In genomic region chr13:100470841-100471505, GRCh38 we compare ENCODE assay signal across 25 cellular contexts.
DNase-seq lines count a peak whose midpoint lies in the region; ATAC-seq and TF ChIP-seq lines count a peak whose summit lies in the region.
"Had no signal": no experiment of that assay in that cellular context is flagged by ENCODE, and none has a peak within 500 bp of the region (broad histone marks: within the 10 kb centered on the region; RNA-seq: fewer than 3 reads in every experiment).

No MANE protein-coding gene starts in this region.

- intact Hi-C loops in activated CD4-positive, alpha-beta T cell treated with anti-CD3 and anti-CD28 coated beads for 36 hours (cut with DNase I, micrococcal nuclease) = no loop called here
- intact Hi-C loops in natural killer cell (cut with micrococcal nuclease) = no loop called here

- no peaks in the 10 kb centered on the region for H3K9me3 Mint-ChIP-seq in activated CD4-positive, alpha-beta T cell treated with anti-CD3 and anti-CD28 coated beads for 36 hours (ENCODE audit: low read depth)
- H3K9me3 Mint-ChIP-seq in natural killer cell treated with Interleukin-12 subunit alpha and Interleukin-12 subunit beta and Interleukin-15 and Interleukin-18, amount 100 ng/mL, for 72 hours = no peaks in the 10 kb centered on the region
- H3K9me3 Mint-ChIP-seq in natural killer cell = no peaks in the 10 kb centered on the region
- H3K9me3 Mint-ChIP-seq in effector memory CD8-positive, alpha-beta T cell = no peaks in the 10 kb centered on the region
- H3K9me3 Mint-ChIP-seq: H9 had no signal

- H3K4me1 Mint-ChIP-seq in activated CD4-positive, alpha-beta T cell treated with anti-CD3 and anti-CD28 coated beads for 36 hours = peaks cover 10% of the 10 kb centered on the region
- H3K4me1 Mint-ChIP-seq in natural killer cell treated with Interleukin-12 subunit alpha and Interleukin-12 subunit beta and Interleukin-15 and Interleukin-18, amount 100 ng/mL, for 72 hours (ENCODE audit: low read depth in 2 of 2) = peaks cover 15 to 18% of the 10 kb centered on the region in 2 donors
- peaks cover 7 to 22% of the 10 kb centered on the region in 2 donors for H3K4me1 Mint-ChIP-seq in natural killer cell
- H3K4me1 Mint-ChIP-seq in effector memory CD8-positive, alpha-beta T cell (ENCODE audit: low read depth in 2 of 2) = peaks cover 10 to 14% of the 10 kb centered on the region in 2 donors
- H3K4me1 Mint-ChIP-seq: CD14-positive monocyte had no signal

- no peak for DNase-seq in activated CD4-positive, alpha-beta T cell treated with anti-CD3 and anti-CD28 coated beads for 36 hours
- DNase-seq in activated CD4-positive, alpha-beta T cell treated with anti-CD3 and anti-CD28 coated beads, Interleukin-2, amount 50 U/mL, for 1 hour = no peak
- no peak for DNase-seq in natural killer cell treated with Interleukin-12 subunit alpha and Interleukin-12 subunit beta and Interleukin-15 and Interleukin-18, amount 100 ng/mL, for 72 hours (ENCODE audit: low spot score)
- no peak for DNase-seq in natural killer cell
- DNase-seq in effector memory CD8-positive, alpha-beta T cell = no peak
- no peak for DNase-seq in erythroblast (lab: John Stamatoyannopoulos, UW)
- DNase-seq in DMS 273 (lab: John Stamatoyannopoulos, UW; ENCODE audit: unreplicated experiment) = no peak
- DNase-seq in T-helper 9 cell = no peak
- DNase-seq: 8988T, ACHN, BE2C, Calu3, DMS153, H9, Kasumi-1, NCI-H1105, NCI-H1436 treated with DMSO at 0.1 percent for 48 hours, NCI-H187 treated with DMSO at 0.1 percent for 48 hours, NCI-H2171 treated with DMSO at 0.1 percent for 48 hours, NCI-H345, NCI-H510A treated with DMSO at 0.1 percent for 48 hours, PC-3 had no signal

- no peak overlapping the region for H3K4me3 Mint-ChIP-seq in activated CD4-positive, alpha-beta T cell treated with anti-CD3 and anti-CD28 coated beads for 36 hours
- H3K4me3 Mint-ChIP-seq in natural killer cell treated with Interleukin-12 subunit alpha and Interleukin-12 subunit beta and Interleukin-15 and Interleukin-18, amount 100 ng/mL, for 72 hours = peak overlapping the region; percentile 65
- H3K4me3 Mint-ChIP-seq in natural killer cell = no peak overlapping the region
- H3K4me3 Mint-ChIP-seq in effector memory CD8-positive, alpha-beta T cell = peak overlapping the region; percentile 4 to 30
- H3K4me3 Mint-ChIP-seq: CD14-positive monocyte, H9 had no signal

- no peaks in the 10 kb centered on the region for H3K27me3 Mint-ChIP-seq in activated CD4-positive, alpha-beta T cell treated with anti-CD3 and anti-CD28 coated beads for 36 hours
- no peaks in the 10 kb centered on the region for H3K27me3 Mint-ChIP-seq in natural killer cell treated with Interleukin-12 subunit alpha and Interleukin-12 subunit beta and Interleukin-15 and Interleukin-18, amount 100 ng/mL, for 72 hours
- H3K27me3 Mint-ChIP-seq in natural killer cell (ENCODE audit: low read depth in 2 of 2) = no peaks in the 10 kb centered on the region
- no peaks in the 10 kb centered on the region for H3K27me3 Mint-ChIP-seq in effector memory CD8-positive, alpha-beta T cell

- no peak for TF ChIP-seq CTCF in natural killer cell (IDR thresholded peaks at IDR 0.05)

- no peak overlapping the region for H3K27ac Mint-ChIP-seq in activated CD4-positive, alpha-beta T cell treated with anti-CD3 and anti-CD28 coated beads for 36 hours
- peak overlapping the region; percentile 42 to 61 for H3K27ac Mint-ChIP-seq in natural killer cell treated with Interleukin-12 subunit alpha and Interleukin-12 subunit beta and Interleukin-15 and Interleukin-18, amount 100 ng/mL, for 72 hours
- H3K27ac Mint-ChIP-seq in natural killer cell = peak overlapping the region in 1 of 2 donors; percentile 27
- peak overlapping the region; percentile 27 to 59 for H3K27ac Mint-ChIP-seq in effector memory CD8-positive, alpha-beta T cell
- H3K27ac Mint-ChIP-seq: CD14-positive monocyte had no signal

- peak; percentile 16 for ATAC-seq in activated CD4-positive, alpha-beta T cell treated with anti-CD3 and anti-CD28 coated beads for 36 hours
- peak in 1 of 2 donors; percentile 54 for ATAC-seq in natural killer cell treated with Interleukin-12 subunit alpha and Interleukin-12 subunit beta and Interleukin-15 and Interleukin-18, amount 100 ng/mL, for 72 hours
- ATAC-seq in natural killer cell = no peak
- no peak for ATAC-seq in effector memory CD8-positive, alpha-beta T cell (replicated peaks)
- ATAC-seq: HepG2, K562, PC-3 had no signal

- no peaks in the 10 kb centered on the region for H3K36me3 Mint-ChIP-seq in activated CD4-positive, alpha-beta T cell treated with anti-CD3 and anti-CD28 coated beads for 36 hours (ENCODE audit: low read depth)
- H3K36me3 Mint-ChIP-seq in natural killer cell treated with Interleukin-12 subunit alpha and Interleukin-12 subunit beta and Interleukin-15 and Interleukin-18, amount 100 ng/mL, for 72 hours = peaks cover 5% of the 10 kb centered on the region
- no peaks in the 10 kb centered on the region for H3K36me3 Mint-ChIP-seq in natural killer cell
- H3K36me3 Mint-ChIP-seq in effector memory CD8-positive, alpha-beta T cell (ENCODE audit: insufficient read depth) = no peaks in the 10 kb centered on the region
- H3K36me3 Mint-ChIP-seq: CD14-positive monocyte had no signal

- CTCF ChIA-PET in activated CD4-positive, alpha-beta T cell treated with anti-CD3 and anti-CD28 coated beads for 36 hours (lab: Charles Lee) = no interaction called here

- POLR2A ChIA-PET in activated CD4-positive, alpha-beta T cell treated with anti-CD3 and anti-CD28 coated beads for 36 hours (lab: Charles Lee) = no interaction called here

- TF ChIP-seq POLR2A in erythroblast (IDR thresholded peaks at IDR 0.05; ENCODE audit: low read length) = no peak

Comparison
In these comparisons a context has a peak if more than half of its experiments do, and no peak if none do; other contexts are left out.
1. H3K4me3 Mint-ChIP-seq: peak in natural killer cell treated with Interleukin-12 subunit alpha and Interleukin-12 subunit beta and Interleukin-15 and Interleukin-18, amount 100 ng/mL, for 72 hours (single experiment) and effector memory CD8-positive, alpha-beta T cell (2 of 2); none in activated CD4-positive, alpha-beta T cell treated with anti-CD3 and anti-CD28 coated beads for 36 hours (single experiment) and natural killer cell (single experiment).